ENCODE assay signal across 1 cellular context in the genomic region with DNA sequence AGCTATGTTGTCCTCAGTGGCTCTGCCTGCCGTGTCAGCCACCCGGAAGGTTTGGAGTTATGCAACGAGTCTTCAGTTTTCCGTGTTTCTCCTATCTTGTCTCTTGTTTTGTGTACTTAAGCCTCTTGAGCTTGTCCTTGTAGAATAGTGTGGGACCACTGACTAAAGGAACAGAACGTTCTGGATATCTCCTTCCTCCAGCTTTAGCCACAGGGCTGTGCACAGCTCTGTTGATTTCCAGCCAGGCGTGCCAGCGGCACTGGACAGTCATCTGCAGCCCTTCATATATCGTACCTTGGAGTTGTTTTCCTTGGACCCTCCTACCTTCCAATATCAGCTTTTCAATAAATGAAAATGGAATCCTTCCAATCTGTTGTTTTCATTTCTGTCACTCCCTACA.
TF ChIP-seq lines count a peak whose summit lies in the region.

No MANE protein-coding gene starts in this region.

TF ChIP-seq in WTC11, 78 proteins besides CTCF, POLR2A, EP300 and RAD21 (continued from another document):
- TF ChIP-seq, protein P1, sequence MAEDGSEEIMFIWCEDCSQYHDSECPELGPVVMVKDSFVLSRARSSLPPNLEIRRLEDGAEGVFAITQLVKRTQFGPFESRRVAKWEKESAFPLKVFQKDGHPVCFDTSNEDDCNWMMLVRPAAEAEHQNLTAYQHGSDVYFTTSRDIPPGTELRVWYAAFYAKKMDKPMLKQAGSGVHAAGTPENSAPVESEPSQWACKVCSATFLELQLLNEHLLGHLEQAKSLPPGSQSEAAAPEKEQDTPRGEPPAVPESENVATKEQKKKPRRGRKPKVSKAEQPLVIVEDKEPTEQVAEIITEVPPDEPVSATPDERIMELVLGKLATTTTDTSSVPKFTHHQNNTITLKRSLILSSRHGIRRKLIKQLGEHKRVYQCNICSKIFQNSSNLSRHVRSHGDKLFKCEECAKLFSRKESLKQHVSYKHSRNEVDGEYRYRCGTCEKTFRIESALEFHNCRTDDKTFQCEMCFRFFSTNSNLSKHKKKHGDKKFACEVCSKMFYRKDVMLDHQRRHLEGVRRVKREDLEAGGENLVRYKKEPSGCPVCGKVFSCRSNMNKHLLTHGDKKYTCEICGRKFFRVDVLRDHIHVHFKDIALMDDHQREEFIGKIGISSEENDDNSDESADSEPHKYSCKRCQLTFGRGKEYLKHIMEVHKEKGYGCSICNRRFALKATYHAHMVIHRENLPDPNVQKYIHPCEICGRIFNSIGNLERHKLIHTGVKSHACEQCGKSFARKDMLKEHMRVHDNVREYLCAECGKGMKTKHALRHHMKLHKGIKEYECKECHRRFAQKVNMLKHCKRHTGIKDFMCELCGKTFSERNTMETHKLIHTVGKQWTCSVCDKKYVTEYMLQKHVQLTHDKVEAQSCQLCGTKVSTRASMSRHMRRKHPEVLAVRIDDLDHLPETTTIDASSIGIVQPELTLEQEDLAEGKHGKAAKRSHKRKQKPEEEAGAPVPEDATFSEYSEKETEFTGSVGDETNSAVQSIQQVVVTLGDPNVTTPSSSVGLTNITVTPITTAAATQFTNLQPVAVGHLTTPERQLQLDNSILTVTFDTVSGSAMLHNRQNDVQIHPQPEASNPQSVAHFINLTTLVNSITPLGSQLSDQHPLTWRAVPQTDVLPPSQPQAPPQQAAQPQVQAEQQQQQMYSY (CRISPR knock-in tag; IDR thresholded peaks at IDR 0.05): no peak
- no peak for TF ChIP-seq NFYB (CRISPR knock-in tag; conservative IDR thresholded peaks at IDR 0.05; ENCODE audit: low read depth)
- TF ChIP-seq KAT7 (CRISPR knock-in tag; IDR thresholded peaks at IDR 0.05; ENCODE audit: borderline replicate concordance): no peak
- no peak for TF ChIP-seq TEAD4 (CRISPR knock-in tag; IDR thresholded peaks at IDR 0.05)
- TF ChIP-seq, protein P2, sequence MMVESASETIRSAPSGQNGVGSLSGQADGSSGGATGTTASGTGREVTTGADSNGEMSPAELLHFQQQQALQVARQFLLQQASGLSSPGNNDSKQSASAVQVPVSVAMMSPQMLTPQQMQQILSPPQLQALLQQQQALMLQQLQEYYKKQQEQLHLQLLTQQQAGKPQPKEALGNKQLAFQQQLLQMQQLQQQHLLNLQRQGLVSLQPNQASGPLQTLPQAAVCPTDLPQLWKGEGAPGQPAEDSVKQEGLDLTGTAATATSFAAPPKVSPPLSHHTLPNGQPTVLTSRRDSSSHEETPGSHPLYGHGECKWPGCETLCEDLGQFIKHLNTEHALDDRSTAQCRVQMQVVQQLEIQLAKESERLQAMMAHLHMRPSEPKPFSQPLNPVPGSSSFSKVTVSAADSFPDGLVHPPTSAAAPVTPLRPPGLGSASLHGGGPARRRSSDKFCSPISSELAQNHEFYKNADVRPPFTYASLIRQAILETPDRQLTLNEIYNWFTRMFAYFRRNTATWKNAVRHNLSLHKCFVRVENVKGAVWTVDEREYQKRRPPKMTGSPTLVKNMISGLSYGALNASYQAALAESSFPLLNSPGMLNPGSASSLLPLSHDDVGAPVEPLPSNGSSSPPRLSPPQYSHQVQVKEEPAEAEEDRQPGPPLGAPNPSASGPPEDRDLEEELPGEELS (CRISPR knock-in tag; IDR thresholded peaks at IDR 0.05): no peak
- TF ChIP-seq FOXK1 (CRISPR knock-in tag; IDR thresholded peaks at IDR 0.05): no peak
- TF ChIP-seq, protein P3, sequence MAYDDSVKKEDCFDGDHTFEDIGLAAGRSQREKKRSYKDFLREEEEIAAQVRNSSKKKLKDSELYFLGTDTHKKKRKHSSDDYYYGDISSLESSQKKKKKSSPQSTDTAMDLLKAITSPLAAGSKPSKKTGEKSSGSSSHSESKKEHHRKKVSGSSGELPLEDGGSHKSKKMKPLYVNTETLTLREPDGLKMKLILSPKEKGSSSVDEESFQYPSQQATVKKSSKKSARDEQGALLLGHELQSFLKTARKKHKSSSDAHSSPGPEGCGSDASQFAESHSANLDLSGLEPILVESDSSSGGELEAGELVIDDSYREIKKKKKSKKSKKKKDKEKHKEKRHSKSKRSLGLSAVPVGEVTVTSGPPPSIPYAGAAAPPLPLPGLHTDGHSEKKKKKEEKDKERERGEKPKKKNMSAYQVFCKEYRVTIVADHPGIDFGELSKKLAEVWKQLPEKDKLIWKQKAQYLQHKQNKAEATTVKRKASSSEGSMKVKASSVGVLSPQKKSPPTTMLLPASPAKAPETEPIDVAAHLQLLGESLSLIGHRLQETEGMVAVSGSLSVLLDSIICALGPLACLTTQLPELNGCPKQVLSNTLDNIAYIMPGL (CRISPR knock-in tag; IDR thresholded peaks at IDR 0.05): no peak
- no peak for TF ChIP-seq JUN (CRISPR knock-in tag; IDR thresholded peaks at IDR 0.05)
- TF ChIP-seq, protein P4, sequence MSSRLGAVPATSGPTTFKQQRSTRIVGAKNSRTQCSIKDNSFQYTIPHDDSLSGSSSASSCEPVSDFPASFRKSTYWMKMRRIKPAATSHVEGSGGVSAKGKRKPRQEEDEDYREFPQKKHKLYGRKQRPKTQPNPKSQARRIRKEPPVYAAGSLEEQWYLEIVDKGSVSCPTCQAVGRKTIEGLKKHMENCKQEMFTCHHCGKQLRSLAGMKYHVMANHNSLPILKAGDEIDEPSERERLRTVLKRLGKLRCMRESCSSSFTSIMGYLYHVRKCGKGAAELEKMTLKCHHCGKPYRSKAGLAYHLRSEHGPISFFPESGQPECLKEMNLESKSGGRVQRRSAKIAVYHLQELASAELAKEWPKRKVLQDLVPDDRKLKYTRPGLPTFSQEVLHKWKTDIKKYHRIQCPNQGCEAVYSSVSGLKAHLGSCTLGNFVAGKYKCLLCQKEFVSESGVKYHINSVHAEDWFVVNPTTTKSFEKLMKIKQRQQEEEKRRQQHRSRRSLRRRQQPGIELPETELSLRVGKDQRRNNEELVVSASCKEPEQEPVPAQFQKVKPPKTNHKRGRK (CRISPR knock-in tag; IDR thresholded peaks at IDR 0.05; ENCODE audit: borderline replicate concordance): no peak
